Comparison of ENCODE assay signal across 8 cellular contexts in the genomic region with DNA sequence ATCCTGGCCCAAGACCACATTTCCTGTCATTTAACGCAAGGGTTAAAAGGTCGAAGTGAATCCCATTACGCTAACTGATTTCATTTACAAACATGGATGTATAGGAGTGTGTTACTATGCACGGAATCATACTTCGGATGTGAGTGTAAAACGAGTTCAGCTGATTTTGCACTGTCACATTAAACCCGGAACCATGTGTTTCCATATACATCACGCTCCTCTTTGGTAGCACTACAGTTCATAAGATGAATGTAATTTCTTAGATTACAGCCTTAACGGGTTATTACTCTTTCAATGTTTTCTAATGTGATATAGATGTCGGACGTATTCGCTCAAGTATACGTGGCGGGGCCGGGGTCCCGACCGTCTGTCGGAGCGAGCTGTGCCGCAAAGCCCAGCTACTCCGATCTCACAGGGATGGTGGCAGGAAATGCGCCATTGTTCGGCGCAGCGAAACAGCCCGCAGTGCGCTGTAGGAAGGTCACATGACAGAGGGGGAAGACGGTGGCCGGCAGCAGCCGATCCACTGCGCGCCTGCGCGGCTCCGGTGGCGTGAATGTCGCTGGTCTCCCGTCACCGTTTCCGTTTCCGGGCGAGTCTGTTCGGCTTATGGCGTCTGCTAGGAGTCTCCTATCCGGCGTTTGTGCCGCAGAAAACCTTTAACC.
DNase-seq lines count a peak whose midpoint lies in the region; FAIRE-seq and TF ChIP-seq lines count a peak whose summit lies in the region.
"Had no signal": no experiment of that assay in that cellular context is flagged by ENCODE, and none has a peak within 500 bp of the region (broad histone marks: within the 10 kb centered on the region; RNA-seq: fewer than 3 reads in every experiment).

No MANE protein-coding gene starts in this region.

- no peaks in the 10 kb centered on the region for H4K20me1 ChIP-seq in keratinocyte (ENCODE audit: control insufficient read depth, extremely low read depth, insufficient read depth, low read length)

- H3K4me3 ChIP-seq in keratinocyte (ENCODE audit: control insufficient read depth in 2 of 3, extremely low read depth in 1 of 3, insufficient read depth in 2 of 3, low read depth in 1 of 3, low read length in 3 of 3) = peak overlapping the region; percentile 15 to 39 (median 35)

- TF ChIP-seq CTCF in keratinocyte (optimal IDR thresholded peaks at IDR 0.05 in 1 of 3, IDR thresholded peaks at IDR 0.05 in 1 of 3, conservative IDR thresholded peaks at IDR 0.05 in 1 of 3; ENCODE audit: extremely low read depth in 1 of 3, insufficient read depth in 2 of 3, low read length in 3 of 3) = no peak

- dilution Hi-C loops in keratinocyte (cut with MboI; ENCODE audit: extremely low pct_ligation_motif_present, low sequenced_read_pairs) = no loop called here

- H3K79me2 ChIP-seq in keratinocyte (ENCODE audit: control insufficient read depth, insufficient read depth, low read length) = no peaks in the 10 kb centered on the region

- H3K9me3 ChIP-seq in keratinocyte (ENCODE audit: control insufficient read depth, low read depth, low read length) = no peaks in the 10 kb centered on the region

- H3K27ac ChIP-seq in cingulate gyrus (ENCODE audit: low read depth, low read length) = peak overlapping the region; percentile 51
- H3K27ac ChIP-seq in keratinocyte (ENCODE audit: control insufficient read depth, insufficient read depth, low read length) = no peak overlapping the region

- no peaks in the 10 kb centered on the region for H3K27me3 ChIP-seq in keratinocyte (ENCODE audit: control insufficient read depth, extremely low read depth, insufficient read depth, low read length)

- no peaks in the 10 kb centered on the region for H3K9me1 ChIP-seq in keratinocyte (ENCODE audit: control insufficient read depth, extremely low read depth, insufficient read depth, low read length)

- no peaks in the 10 kb centered on the region for H3K4me1 ChIP-seq in keratinocyte (ENCODE audit: control insufficient read depth, extremely low read depth, insufficient read depth, low read length)

- DNase-seq in HK-2 (ENCODE audit: unreplicated experiment) = peak; percentile 60
- DNase-seq in activated CD4-positive, alpha-beta T cell treated with anti-CD3 and anti-CD28 coated beads for 4 hours = peak; percentile 6 to 16
- DNase-seq in keratinocyte (ENCODE audit: low read depth, low spot score) = no peak
- peak; percentile 38 to 53 (median 38) for DNase-seq in stimulated activated CD4-positive, alpha-beta T cell treated with anti-CD3 and anti-CD28 coated beads, Interleukin-12 subunit alpha, Interleukin-12 subunit beta, amount 100 ng/mL, for 48 hours (ENCODE audit: low read depth in 2 of 3, low spot score in 1 of 3)
- no peak for DNase-seq in RKO (ENCODE audit: low spot score)
- no peak for DNase-seq in NCI-H187 (lab: John Stamatoyannopoulos, UW)

- no peak overlapping the region for H3K9ac ChIP-seq in keratinocyte (ENCODE audit: control insufficient read depth, extremely low read depth, insufficient read depth, low read length)

- H3K36me3 ChIP-seq in keratinocyte (ENCODE audit: control insufficient read depth in 2 of 2, extremely low read depth in 1 of 2, insufficient read depth in 2 of 2, low read length in 2 of 2) = no peaks in the 10 kb centered on the region

- H3K4me2 ChIP-seq in keratinocyte (ENCODE audit: control insufficient read depth, extremely low read depth, insufficient read depth, low read depth, low read length) = peak overlapping the region; percentile 42

- peak overlapping the region; percentile 2 for H2AFZ ChIP-seq in keratinocyte (ENCODE audit: control insufficient read depth, low read length)

- no peak for FAIRE-seq in keratinocyte (lab: Jason Lieb, UNC)
- FAIRE-seq: colon had no signal

Comparison
In these comparisons a context has a peak if more than half of its experiments do, and no peak if none do; other contexts are left out.
1. DNase-seq: peak in HK-2 (single experiment), activated CD4-positive, alpha-beta T cell treated with anti-CD3 and anti-CD28 coated beads for 4 hours (2 of 2) and stimulated activated CD4-positive, alpha-beta T cell treated with anti-CD3 and anti-CD28 coated beads, Interleukin-12 subunit alpha, Interleukin-12 subunit beta, amount 100 ng/mL, for 48 hours (3 of 3); none in keratinocyte (single experiment), RKO (single experiment) and NCI-H187 (0 of 2).